In genomic region chr16:30948956-30949654, GRCh38 we compare ENCODE assay signal across 1 cellular context.
TF ChIP-seq lines count a peak whose summit lies in the region.

Gene ORAI3, plus strand, starts transcription at chr16:30949068. Its CDS starts 222 bp downstream, at chr16:30949290.

TF ChIP-seq in HEK293, 187 proteins besides CTCF, POLR2A, EP300 and RAD21 (continued from another document):
- TF ChIP-seq, protein P1, sequence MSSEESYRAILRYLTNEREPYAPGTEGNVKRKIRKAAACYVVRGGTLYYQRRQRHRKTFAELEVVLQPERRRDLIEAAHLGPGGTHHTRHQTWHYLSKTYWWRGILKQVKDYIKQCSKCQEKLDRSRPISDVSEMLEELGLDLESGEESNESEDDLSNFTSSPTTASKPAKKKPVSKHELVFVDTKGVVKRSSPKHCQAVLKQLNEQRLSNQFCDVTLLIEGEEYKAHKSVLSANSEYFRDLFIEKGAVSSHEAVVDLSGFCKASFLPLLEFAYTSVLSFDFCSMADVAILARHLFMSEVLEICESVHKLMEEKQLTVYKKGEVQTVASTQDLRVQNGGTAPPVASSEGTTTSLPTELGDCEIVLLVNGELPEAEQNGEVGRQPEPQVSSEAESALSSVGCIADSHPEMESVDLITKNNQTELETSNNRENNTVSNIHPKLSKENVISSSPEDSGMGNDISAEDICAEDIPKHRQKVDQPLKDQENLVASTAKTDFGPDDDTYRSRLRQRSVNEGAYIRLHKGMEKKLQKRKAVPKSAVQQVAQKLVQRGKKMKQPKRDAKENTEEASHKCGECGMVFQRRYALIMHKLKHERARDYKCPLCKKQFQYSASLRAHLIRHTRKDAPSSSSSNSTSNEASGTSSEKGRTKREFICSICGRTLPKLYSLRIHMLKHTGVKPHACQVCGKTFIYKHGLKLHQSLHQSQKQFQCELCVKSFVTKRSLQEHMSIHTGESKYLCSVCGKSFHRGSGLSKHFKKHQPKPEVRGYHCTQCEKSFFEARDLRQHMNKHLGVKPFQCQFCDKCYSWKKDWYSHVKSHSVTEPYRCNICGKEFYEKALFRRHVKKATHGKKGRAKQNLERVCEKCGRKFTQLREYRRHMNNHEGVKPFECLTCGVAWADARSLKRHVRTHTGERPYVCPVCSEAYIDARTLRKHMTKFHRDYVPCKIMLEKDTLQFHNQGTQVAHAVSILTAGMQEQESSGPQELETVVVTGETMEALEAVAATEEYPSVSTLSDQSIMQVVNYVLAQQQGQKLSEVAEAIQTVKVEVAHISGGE (tag by site-specific recombination; conservative IDR thresholded peaks at IDR 0.05; ENCODE audit: low read depth) = peak; percentile 21; the same call in 1 of the 2 replicates
- TF ChIP-seq, protein P2, sequence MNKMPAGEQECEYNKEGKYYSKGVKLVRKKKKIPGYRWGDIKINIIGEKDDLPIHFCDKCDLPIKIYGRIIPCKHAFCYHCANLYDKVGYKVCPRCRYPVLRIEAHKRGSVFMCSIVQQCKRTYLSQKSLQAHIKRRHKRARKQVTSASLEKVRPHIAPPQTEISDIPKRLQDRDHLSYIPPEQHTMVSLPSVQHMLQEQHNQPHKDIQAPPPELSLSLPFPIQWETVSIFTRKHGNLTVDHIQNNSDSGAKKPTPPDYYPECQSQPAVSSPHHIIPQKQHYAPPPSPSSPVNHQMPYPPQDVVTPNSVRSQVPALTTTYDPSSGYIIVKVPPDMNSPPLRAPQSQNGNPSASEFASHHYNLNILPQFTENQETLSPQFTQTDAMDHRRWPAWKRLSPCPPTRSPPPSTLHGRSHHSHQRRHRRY (tag by site-specific recombination; IDR thresholded peaks at IDR 0.05) = no peak
- TF ChIP-seq ATF2 (tag by site-specific recombination; IDR thresholded peaks at IDR 0.05; ENCODE audit: low read depth) (no peak), ZSCAN30 (tag by site-specific recombination; IDR thresholded peaks at IDR 0.05) (no peak; the same call in 1 of the 2 replicates), ZFP41 (tag by site-specific recombination; IDR thresholded peaks at IDR 0.05; ENCODE audit: borderline replicate concordance) (no peak), SP7 (tag by site-specific recombination; IDR thresholded peaks at IDR 0.05) (peak; percentile 22; the same call in 1 of the 2 replicates), HIC1 (tag by site-specific recombination; IDR thresholded peaks at IDR 0.05) (no peak), ZNF423 (tag by site-specific recombination; IDR thresholded peaks at IDR 0.05) (no peak), REST (tag by site-specific recombination; IDR thresholded peaks at IDR 0.05) (peak; percentile 39; the same call in 1 of the 2 replicates), ZNF561 (tag by site-specific recombination; IDR thresholded peaks at IDR 0.05; ENCODE audit: borderline replicate concordance) (peak; percentile 76; the same call in 1 of the 2 replicates), KLF17 (tag by site-specific recombination; IDR thresholded peaks at IDR 0.05) (0 out of 2 replicates have a peak, but pooled peaks have one; percentile 17), HOXD13 (CRISPR knock-in tag; IDR thresholded peaks at IDR 0.05; ENCODE audit: borderline replicate concordance) (no peak), ZNF202 (tag by site-specific recombination; IDR thresholded peaks at IDR 0.05; ENCODE audit: borderline replicate concordance) (no peak), IKZF3 (tag by site-specific recombination; IDR thresholded peaks at IDR 0.05) (peak; percentile 72; the same call in 1 of the 2 replicates), ZNF433 (tag by site-specific recombination; IDR thresholded peaks at IDR 0.05; ENCODE audit: low read depth) (no peak), KLF16 (tag by site-specific recombination; IDR thresholded peaks at IDR 0.05) (peak; percentile 36; the same call in 1 of the 2 replicates), GLIS2 (tag by site-specific recombination; IDR thresholded peaks at IDR 0.05) (peak; percentile 91), ZNF658 (tag by site-specific recombination; IDR thresholded peaks at IDR 0.05) (no peak), ZNF211 (tag by site-specific recombination; IDR thresholded peaks at IDR 0.05; ENCODE audit: low read depth) (no peak), ZNF76 (tag by site-specific recombination; IDR thresholded peaks at IDR 0.05; ENCODE audit: borderline replicate concordance, low read depth) (peak; percentile 53), ZEB2 (tag by site-specific recombination; IDR thresholded peaks at IDR 0.05) (peak; percentile 4; the same call in 1 of the 2 replicates), SCRT1 (tag by site-specific recombination; IDR thresholded peaks at IDR 0.05; ENCODE audit: borderline replicate concordance) (no peak), ZNF335 (tag by site-specific recombination; conservative IDR thresholded peaks at IDR 0.05) (peak; percentile 44; the same call in 1 of the 2 replicates), GLI4 (tag by site-specific recombination; IDR thresholded peaks at IDR 0.05) (no peak), GLIS1 (tag by site-specific recombination; IDR thresholded peaks at IDR 0.05) (peak; percentile 68)
- TF ChIP-seq, protein P3, sequence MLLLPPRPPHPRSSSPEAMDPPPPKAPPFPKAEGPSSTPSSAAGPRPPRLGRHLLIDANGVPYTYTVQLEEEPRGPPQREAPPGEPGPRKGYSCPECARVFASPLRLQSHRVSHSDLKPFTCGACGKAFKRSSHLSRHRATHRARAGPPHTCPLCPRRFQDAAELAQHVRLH (tag by site-specific recombination; IDR thresholded peaks at IDR 0.05) = no peak
